Comparison of ENCODE assay signal across 14 cellular contexts in the genomic region with DNA sequence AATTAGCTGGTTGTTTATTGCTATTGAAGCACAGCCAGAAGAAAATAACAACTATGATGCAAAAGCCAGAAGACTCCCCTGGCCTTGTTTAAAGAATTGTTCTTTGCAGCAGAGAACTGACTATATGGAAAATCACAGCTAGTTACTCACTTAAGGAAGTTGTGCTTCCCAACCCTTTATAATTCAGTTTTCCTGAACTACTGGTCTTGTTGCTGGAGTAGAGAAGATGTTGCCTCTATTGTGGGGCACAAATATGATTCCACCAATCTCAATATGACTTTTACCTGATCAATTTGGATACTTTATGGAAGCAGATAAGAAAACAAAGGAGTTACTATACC.
A peak's percentile ranks its signal among the peaks of the same experiment; 100 is the strongest.
DNase-seq lines count a peak whose midpoint lies in the region; ATAC-seq and TF ChIP-seq lines count a peak whose summit lies in the region.
"Had no signal": no experiment of that assay in that cellular context is flagged by ENCODE, and none has a peak within 500 bp of the region (broad histone marks: within the 10 kb centered on the region; RNA-seq: fewer than 3 reads in every experiment).

No MANE protein-coding gene starts in this region.

- in situ Hi-C loops in mammary epithelial cell (cut with MboI; ENCODE audit: low sequenced_read_pairs in 2 of 2), result no loop called here

- H3K4me2 ChIP-seq in SK-N-SH (no peak overlapping the region), mammary epithelial cell (ENCODE audit: insufficient read depth, low read depth, low read length) (peak overlapping the region; percentile 53), mesenchymal stem cell (ENCODE audit: low read length, poor library complexity, severe bottlenecking) (no peak overlapping the region)

- no peak for TF ChIP-seq EP300 in SK-N-SH (IDR thresholded peaks at IDR 0.05; ENCODE audit: borderline replicate concordance in 1 of 2, low read depth in 1 of 2, low read length in 1 of 2)
- no peak for TF ChIP-seq EP300 in suprapubic skin (IDR thresholded peaks at IDR 0.05)

- H2AFZ ChIP-seq in SK-N-SH (ENCODE audit: low read depth) (no peak overlapping the region), mammary epithelial cell (ENCODE audit: low read depth, low read length) (peak overlapping the region; percentile 42), mesenchymal stem cell (ENCODE audit: low read depth, low read length) (no peak overlapping the region)

- H2BK5ac ChIP-seq in mesenchymal stem cell (ENCODE audit: low read depth, low read length, poor library complexity, severe bottlenecking), result no peak overlapping the region

- TF ChIP-seq POLR2A in suprapubic skin (IDR thresholded peaks at IDR 0.05), result no peak

- no peak overlapping the region for H2BK120ac ChIP-seq in mesenchymal stem cell (ENCODE audit: low read depth, low read length)

- H3F3A ChIP-seq in SK-N-SH (replicated peaks; ENCODE audit: insufficient read depth), result peaks cover 3% of the 10 kb centered on the region

- TF ChIP-seq CTCF in SK-N-SH (IDR thresholded peaks at IDR 0.05), result no peak
- TF ChIP-seq CTCF in mammary epithelial cell (conservative IDR thresholded peaks at IDR 0.05 in 1 of 2, IDR thresholded peaks at IDR 0.05 in 1 of 2; ENCODE audit: extremely low read depth in 1 of 2, insufficient read depth in 1 of 2, low read depth in 1 of 2, low read length in 2 of 2), result no peak
- no peak for TF ChIP-seq CTCF in suprapubic skin (IDR thresholded peaks at IDR 0.05)
- no peak for TF ChIP-seq CTCF in heart right ventricle (IDR thresholded peaks at IDR 0.05)

- no peaks in the 10 kb centered on the region for H3K79me1 ChIP-seq in mesenchymal stem cell (replicated peaks; ENCODE audit: low read length, poor library complexity, severe bottlenecking)

- H3K23ac ChIP-seq in mesenchymal stem cell (ENCODE audit: low read length in 2 of 2), result no peak overlapping the region

- H3K36me3 ChIP-seq in SK-N-SH (replicated peaks in 1 of 2; ENCODE audit: control insufficient read depth in 1 of 2, insufficient read depth in 2 of 2, low read length in 1 of 2) (no peaks in the 10 kb centered on the region), mammary epithelial cell (ENCODE audit: insufficient read depth, low read length) (no peaks in the 10 kb centered on the region), mesenchymal stem cell (ENCODE audit: control insufficient read depth in 1 of 2, insufficient read depth in 2 of 2, low read depth in 1 of 2, low read length in 2 of 2) (no peaks in the 10 kb centered on the region), suprapubic skin (no peaks in the 10 kb centered on the region), heart right ventricle (no peaks in the 10 kb centered on the region)
- H3K36me3 ChIP-seq: HAP-1 had no signal

- H3K4me1 ChIP-seq in SK-N-SH (ENCODE audit: control insufficient read depth in 1 of 2, insufficient read depth in 2 of 2, low read depth in 1 of 2, low read length in 1 of 2) (peaks cover 0 to 11% of the 10 kb centered on the region in 2 experiments; a peak in 1 of 4 replicates), mammary epithelial cell (ENCODE audit: insufficient read depth, low read length) (peaks cover 17% of the 10 kb centered on the region), mesenchymal stem cell (ENCODE audit: control insufficient read depth, insufficient read depth, low read depth, low read length) (no peaks in the 10 kb centered on the region), suprapubic skin (peaks cover 18% of the 10 kb centered on the region), heart right ventricle (no peaks in the 10 kb centered on the region)
- H3K4me1 ChIP-seq: HAP-1 had no signal

- H3K14ac ChIP-seq in mesenchymal stem cell (ENCODE audit: low read length in 2 of 2), result no peak overlapping the region

- CTCF ChIA-PET in SK-N-SH (lab: Yijun Ruan, JAX), result no interaction called here
- CTCF ChIA-PET in mammary epithelial cell (lab: Charles Lee; ENCODE audit: low non-redundant PET), result no interaction called here

- H3K79me2 ChIP-seq in SK-N-SH (ENCODE audit: insufficient read depth) (no peaks in the 10 kb centered on the region), mammary epithelial cell (ENCODE audit: insufficient read depth, low read length) (no peaks in the 10 kb centered on the region)

- no peak overlapping the region for H2BK12ac ChIP-seq in mesenchymal stem cell (ENCODE audit: low read length in 2 of 2)

- H4K8ac ChIP-seq in mesenchymal stem cell (ENCODE audit: low read length), result no peak overlapping the region

- H3K27me3 ChIP-seq in SK-N-SH (ENCODE audit: insufficient read depth), result no peaks in the 10 kb centered on the region
- H3K27me3 ChIP-seq in mammary epithelial cell (ENCODE audit: insufficient read depth, low read length), result no peaks in the 10 kb centered on the region
- H3K27me3 ChIP-seq in mesenchymal stem cell (ENCODE audit: control insufficient read depth in 1 of 2, insufficient read depth in 1 of 2, low read length in 2 of 2), result no peaks in the 10 kb centered on the region
- no peaks in the 10 kb centered on the region for H3K27me3 ChIP-seq in suprapubic skin
- no peaks in the 10 kb centered on the region for H3K27me3 ChIP-seq in heart right ventricle

- intact Hi-C loops in mammary epithelial cell (cut with micrococcal nuclease) (no loop called here), heart right ventricle (cut with DNase I) (no loop called here)

- H3K4me3 ChIP-seq in SK-N-SH (ENCODE audit: low read depth in 2 of 2, low read length in 1 of 2) (no peak overlapping the region), mammary epithelial cell (replicated peaks in 1 of 3; ENCODE audit: insufficient read depth in 1 of 3, low read depth in 2 of 3, low read length in 3 of 3) (no peak overlapping the region), mesenchymal stem cell (ENCODE audit: insufficient read depth in 1 of 2, low read depth in 1 of 2, low read length in 2 of 2) (peak overlapping the region in 1 of 2 experiments; percentile 25), suprapubic skin (no peak overlapping the region), heart right ventricle (no peak overlapping the region)
- H3K4me3 ChIP-seq: HAP-1 had no signal

- H3K27ac ChIP-seq in SK-N-SH (ENCODE audit: low read depth in 2 of 2, low read length in 1 of 2), result peak overlapping the region; percentile 53 to 73; a peak in 3 of 4 replicates
- peak overlapping the region; percentile 45 for H3K27ac ChIP-seq in mammary epithelial cell (ENCODE audit: insufficient read depth, low read depth, low read length)
- peak overlapping the region; percentile 17 for H3K27ac ChIP-seq in mesenchymal stem cell (ENCODE audit: low read length, poor library complexity, severe bottlenecking)
- H3K27ac ChIP-seq in suprapubic skin, result peak overlapping the region; percentile 18
- no peak overlapping the region for H3K27ac ChIP-seq in heart right ventricle

- H3K9me3 ChIP-seq in SK-N-SH (no peaks in the 10 kb centered on the region), mammary epithelial cell (replicated peaks; ENCODE audit: insufficient read depth, low read length) (no peaks in the 10 kb centered on the region), mesenchymal stem cell (ENCODE audit: control insufficient read depth, low read length) (no peaks in the 10 kb centered on the region), suprapubic skin (no peaks in the 10 kb centered on the region), heart right ventricle (no peaks in the 10 kb centered on the region)
- H3K9me3 ChIP-seq: HAP-1 had no signal

- no peak overlapping the region for H3K4ac ChIP-seq in mesenchymal stem cell (ENCODE audit: low read depth in 1 of 2, low read length in 2 of 2)

- no TSS peak for BruUV-seq in mammary epithelial cell (replicated peaks; lab: Mats Ljungman, UMichigan)

- ATAC-seq in SK-N-SH treated with all-trans-retinoic acid at 6 μM for 48 hours (no peak; the same call in 1 of the 3 replicates), heart right ventricle (no peak)

- POLR2A ChIA-PET in SK-N-SH (lab: Yijun Ruan, JAX), result no interaction called here

- TF ChIP-seq RAD21 in SK-N-SH (IDR thresholded peaks at IDR 0.05; ENCODE audit: low read length), result no peak

- no peaks in the 10 kb centered on the region for H4K20me1 ChIP-seq in SK-N-SH (ENCODE audit: insufficient read depth)
- no peaks in the 10 kb centered on the region for H4K20me1 ChIP-seq in mammary epithelial cell (ENCODE audit: insufficient read depth, low read length)

- H3K9me2 ChIP-seq in SK-N-SH, result no peaks in the 10 kb centered on the region

- no peak overlapping the region for H3K18ac ChIP-seq in mesenchymal stem cell (ENCODE audit: low read depth in 1 of 2, low read length in 2 of 2)

- H2AK5ac ChIP-seq in mesenchymal stem cell (ENCODE audit: low read length, severe bottlenecking), result no peak overlapping the region

- DNase-seq in SK-N-SH (no peak), mammary epithelial cell (no peak), mesenchymal stem cell (no peak), suprapubic skin (ENCODE audit: low spot score in 2 of 2) (no peak), HPDE6-E6E7 (ENCODE audit: extremely low spot score) (no peak), heart right ventricle (no peak), RKO (ENCODE audit: low spot score) (no peak)
- DNase-seq: 8988T, COR-L47, NCI-H1092, NCI-H1694 treated with DMSO at 0.1 percent for 48 hours, SIG-M5 had no signal

- dilution Hi-C loops in mammary epithelial cell (cut with HindIII; ENCODE audit: low sequenced_read_pairs), result no loop called here

- H3K9ac ChIP-seq in SK-N-SH (no peak overlapping the region), mammary epithelial cell (ENCODE audit: insufficient read depth, low read length) (no peak overlapping the region), mesenchymal stem cell (ENCODE audit: low read length) (peak overlapping the region; percentile 72)

- no peak overlapping the region for H4K91ac ChIP-seq in mesenchymal stem cell (ENCODE audit: low read length)

- no peak overlapping the region for H2BK15ac ChIP-seq in mesenchymal stem cell (ENCODE audit: low read depth, poor library complexity, severe bottlenecking)

TF ChIP-seq in SK-N-SH, 30 proteins besides CTCF, POLR2A, EP300 and RAD21 (continues in another document):
- TF ChIP-seq, protein P1, sequence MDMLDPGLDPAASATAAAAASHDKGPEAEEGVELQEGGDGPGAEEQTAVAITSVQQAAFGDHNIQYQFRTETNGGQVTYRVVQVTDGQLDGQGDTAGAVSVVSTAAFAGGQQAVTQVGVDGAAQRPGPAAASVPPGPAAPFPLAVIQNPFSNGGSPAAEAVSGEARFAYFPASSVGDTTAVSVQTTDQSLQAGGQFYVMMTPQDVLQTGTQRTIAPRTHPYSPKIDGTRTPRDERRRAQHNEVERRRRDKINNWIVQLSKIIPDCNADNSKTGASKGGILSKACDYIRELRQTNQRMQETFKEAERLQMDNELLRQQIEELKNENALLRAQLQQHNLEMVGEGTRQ (IDR thresholded peaks at IDR 0.05; ENCODE audit: borderline replicate concordance, low read depth, low read length), result no peak

TF ChIP-seq in SK-N-SH treated with all-trans-retinoic acid at 6 μM for 48 hours, 23 proteins besides CTCF, POLR2A, EP300 and RAD21:
- no peak for TF ChIP-seq ZNF70 (CRISPR knock-in tag; IDR thresholded peaks at IDR 0.05)
- no peak for TF ChIP-seq GLIS3 (CRISPR knock-in tag; IDR thresholded peaks at IDR 0.05)
- TF ChIP-seq BACH2 (CRISPR knock-in tag; IDR thresholded peaks at IDR 0.05; ENCODE audit: borderline replicate concordance), result no peak
- TF ChIP-seq OSR1 (CRISPR knock-in tag; IDR thresholded peaks at IDR 0.05), result no peak
- no peak for TF ChIP-seq ESRRG (CRISPR knock-in tag; IDR thresholded peaks at IDR 0.05)
- TF ChIP-seq PPARA (CRISPR knock-in tag; IDR thresholded peaks at IDR 0.05; ENCODE audit: borderline replicate concordance), result no peak

Comparison
In these comparisons a context has a peak if more than half of its experiments do, and no peak if none do; other contexts are left out.
1. H3K27ac ChIP-seq: peak in SK-N-SH (2 of 2), mammary epithelial cell (single experiment), mesenchymal stem cell (single experiment) and suprapubic skin (single experiment); none in heart right ventricle (0 of 10).